ENCODE assay signal across 16 cellular contexts in genomic region chr5:97888439-97888838, GRCh38.
DNase-seq lines count a peak whose midpoint lies in the region; ATAC-seq and TF ChIP-seq lines count a peak whose summit lies in the region.
"Had no signal": no experiment of that assay in that cellular context is flagged by ENCODE, and none has a peak within 500 bp of the region (broad histone marks: within the 10 kb centered on the region; RNA-seq: fewer than 3 reads in every experiment).

No MANE protein-coding gene starts in this region.

- CTCF ChIA-PET in activated naive CD4-positive, alpha-beta T cell treated with anti-CD3 and anti-CD28 coated beads for 36 hours (lab: Charles Lee): no interaction called here

- no peak overlapping the region for H3K4me3 ChIP-seq in tibial nerve
- H3K4me3 ChIP-seq: A549, dorsolateral prefrontal cortex, GM23338, SJSA1 had no signal

- no peak for TF ChIP-seq EP300 in tibial nerve (IDR thresholded peaks at IDR 0.05)

- H3K9me3 ChIP-seq in tibial nerve: peaks cover 0 to 12% (median 0%) of the 10 kb centered on the region in 4 donors
- H3K9me3 ChIP-seq: A549, SJSA1 had no signal

- no peaks in the 10 kb centered on the region for H3K36me3 Mint-ChIP-seq in activated naive CD4-positive, alpha-beta T cell treated with anti-CD3 and anti-CD28 coated beads for 36 hours (ENCODE audit: low read depth)
- no peaks in the 10 kb centered on the region for H3K36me3 Mint-ChIP-seq in stimulated activated naive B cell treated with anti-CD40 and anti-IgM and Interleukin-4, amounts not matched to agents 10 μg/mL and 1 μg/mL and 100 μg/mL, for 72 hours
- H3K36me3 Mint-ChIP-seq: activated naive CD4-positive, alpha-beta T cell treated with anti-CD3 and anti-CD28 coated beads, Interleukin-2, amount 50 U/mL, for 24 hours had no signal

- H3K9me3 Mint-ChIP-seq in activated naive CD4-positive, alpha-beta T cell treated with anti-CD3 and anti-CD28 coated beads for 36 hours: peaks cover 6% of the 10 kb centered on the region
- H3K9me3 Mint-ChIP-seq in stimulated activated naive B cell treated with anti-CD40 and anti-IgM and Interleukin-4, amounts not matched to agents 10 μg/mL and 1 μg/mL and 100 μg/mL, for 72 hours: peaks cover 0 to 5% of the 10 kb centered on the region in 2 donors
- H3K9me3 Mint-ChIP-seq: activated naive CD4-positive, alpha-beta T cell treated with anti-CD3 and anti-CD28 coated beads, Interleukin-2, amount 50 U/mL, for 24 hours had no signal

- peaks cover 2% of the 10 kb centered on the region for H3K27me3 Mint-ChIP-seq in activated naive CD4-positive, alpha-beta T cell treated with anti-CD3 and anti-CD28 coated beads for 36 hours (ENCODE audit: low read depth)
- H3K27me3 Mint-ChIP-seq in stimulated activated naive B cell treated with anti-CD40 and anti-IgM and Interleukin-4, amounts not matched to agents 10 μg/mL and 1 μg/mL and 100 μg/mL, for 72 hours: no peaks in the 10 kb centered on the region
- H3K27me3 Mint-ChIP-seq: activated naive CD4-positive, alpha-beta T cell treated with anti-CD3 and anti-CD28 coated beads, Interleukin-2, amount 50 U/mL, for 24 hours had no signal

- TF ChIP-seq CTCF in tibial nerve (IDR thresholded peaks at IDR 0.05): no peak

- peak; percentile 10 for DNase-seq in activated naive CD4-positive, alpha-beta T cell treated with anti-CD3 and anti-CD28 coated beads for 36 hours
- DNase-seq in activated naive CD4-positive, alpha-beta T cell treated with anti-CD3 and anti-CD28 coated beads, Interleukin-2, amount 50 U/mL, for 16 hours: no peak
- DNase-seq in stimulated activated naive B cell treated with anti-CD40 and anti-IgM and Interleukin-4, amounts not matched to agents 10 μg/mL and 1 μg/mL and 100 μg/mL, for 72 hours: peak; percentile 45
- DNase-seq in COLO668 (lab: John Stamatoyannopoulos, UW; ENCODE audit: unreplicated experiment): no peak
- DNase-seq in NCI-H1436 treated with DMSO at 0.1 percent for 48 hours (lab: John Stamatoyannopoulos, UW): no peak
- no peak for DNase-seq in tibial nerve (ENCODE audit: low spot score in 2 of 2)
- DNase-seq: activated CD4-positive, alpha-beta T cell treated with anti-CD3 and anti-CD28 coated beads, Interleukin-2, amount 50 U/mL, for 1 hour; DMS153; dorsolateral prefrontal cortex; NCI-H226 had no signal

- H3K27ac Mint-ChIP-seq in activated naive CD4-positive, alpha-beta T cell treated with anti-CD3 and anti-CD28 coated beads for 36 hours: no peak overlapping the region
- H3K27ac Mint-ChIP-seq in stimulated activated naive B cell treated with anti-CD40 and anti-IgM and Interleukin-4, amounts not matched to agents 10 μg/mL and 1 μg/mL and 100 μg/mL, for 72 hours: no peak overlapping the region
- H3K27ac Mint-ChIP-seq: activated naive CD4-positive, alpha-beta T cell treated with anti-CD3 and anti-CD28 coated beads, Interleukin-2, amount 50 U/mL, for 24 hours; GM23338 had no signal

- no peak for TF ChIP-seq POLR2A in tibial nerve (IDR thresholded peaks at IDR 0.05)

- H3K36me3 ChIP-seq in tibial nerve: no peaks in the 10 kb centered on the region
- H3K36me3 ChIP-seq: SJSA1 had no signal

- ATAC-seq in GM21576 (IDR thresholded peaks at IDR 0.05; ENCODE audit: unreplicated experiment): peak; percentile 93
- ATAC-seq in HG03097 (IDR thresholded peaks at IDR 0.05; ENCODE audit: low FRiP score, unreplicated experiment): peak; percentile 99
- peak; percentile 96 to 99 for ATAC-seq in stimulated activated naive B cell treated with anti-CD40 and anti-IgM and Interleukin-4, amounts not matched to agents 10 μg/mL and 1 μg/mL and 100 μg/mL, for 72 hours (replicated peaks)
- ATAC-seq: A549, GM23338 had no signal

- intact Hi-C loops in activated naive CD4-positive, alpha-beta T cell treated with anti-CD3 and anti-CD28 coated beads for 36 hours (cut with micrococcal nuclease): no loop called here

- no peaks in the 10 kb centered on the region for H3K4me1 ChIP-seq in tibial nerve
- H3K4me1 ChIP-seq: A549, SJSA1 had no signal

- 52 to 68% methylated on average over 2 of the region's 2 CpGs for WGBS in tibial nerve, 2 donors

- H3K27me3 ChIP-seq in tibial nerve: no peaks in the 10 kb centered on the region
- H3K27me3 ChIP-seq: dorsolateral prefrontal cortex, SJSA1 had no signal

- H3K4me1 Mint-ChIP-seq in activated naive CD4-positive, alpha-beta T cell treated with anti-CD3 and anti-CD28 coated beads for 36 hours (ENCODE audit: low read depth): no peaks in the 10 kb centered on the region
- peaks cover 0 to 6% of the 10 kb centered on the region in 2 donors for H3K4me1 Mint-ChIP-seq in stimulated activated naive B cell treated with anti-CD40 and anti-IgM and Interleukin-4, amounts not matched to agents 10 μg/mL and 1 μg/mL and 100 μg/mL, for 72 hours
- H3K4me1 Mint-ChIP-seq: activated naive CD4-positive, alpha-beta T cell treated with anti-CD3 and anti-CD28 coated beads, Interleukin-2, amount 50 U/mL, for 24 hours; GM23338 had no signal

- no peak overlapping the region for H3K27ac ChIP-seq in tibial nerve
- H3K27ac ChIP-seq: A549, dorsolateral prefrontal cortex, SJSA1 had no signal

- H3K4me3 Mint-ChIP-seq in activated naive CD4-positive, alpha-beta T cell treated with anti-CD3 and anti-CD28 coated beads for 36 hours: no peak overlapping the region
- no peak overlapping the region for H3K4me3 Mint-ChIP-seq in stimulated activated naive B cell treated with anti-CD40 and anti-IgM and Interleukin-4, amounts not matched to agents 10 μg/mL and 1 μg/mL and 100 μg/mL, for 72 hours
- H3K4me3 Mint-ChIP-seq: activated naive CD4-positive, alpha-beta T cell treated with anti-CD3 and anti-CD28 coated beads, Interleukin-2, amount 50 U/mL, for 24 hours; GM23338 had no signal

Comparison
In these comparisons a context has a peak if more than half of its experiments do, and no peak if none do; other contexts are left out.
1. DNase-seq: peak in activated naive CD4-positive, alpha-beta T cell treated with anti-CD3 and anti-CD28 coated beads for 36 hours (single experiment) and stimulated activated naive B cell treated with anti-CD40 and anti-IgM and Interleukin-4, amounts not matched to agents 10 μg/mL and 1 μg/mL and 100 μg/mL, for 72 hours (single experiment); none in activated naive CD4-positive, alpha-beta T cell treated with anti-CD3 and anti-CD28 coated beads, Interleukin-2, amount 50 U/mL, for 16 hours (single experiment), COLO668 (single experiment), NCI-H1436 treated with DMSO at 0.1 percent for 48 hours (single experiment) and tibial nerve (0 of 2).
2. Peak in every context shown above with its lines, with median percentiles within 50 percentile points of each other: ATAC-seq.